ENCODE assay signal across 13 cellular contexts in the genomic region with DNA sequence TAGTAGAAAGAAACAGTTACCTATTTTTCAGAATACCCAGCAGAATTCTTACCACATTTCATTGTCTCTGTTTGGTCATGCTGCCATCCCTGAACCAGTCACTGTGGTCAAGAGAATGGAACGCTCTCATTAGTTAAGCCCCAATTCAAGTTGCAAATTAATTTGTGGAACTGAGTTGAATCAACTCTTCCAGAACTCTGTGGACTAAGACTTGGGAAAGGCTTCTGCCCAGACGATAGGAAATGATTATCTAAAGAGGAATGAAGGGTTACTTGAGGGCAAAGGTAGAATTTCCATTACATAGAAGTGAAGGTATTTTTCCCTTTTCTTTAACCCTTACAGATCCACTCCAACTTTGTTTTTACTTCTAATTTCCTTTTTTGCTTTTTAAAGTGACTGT.
DNase-seq lines count a peak whose midpoint lies in the region; ATAC-seq and TF ChIP-seq lines count a peak whose summit lies in the region.
"Had no signal": no experiment of that assay in that cellular context is flagged by ENCODE, and none has a peak within 500 bp of the region (broad histone marks: within the 10 kb centered on the region; RNA-seq: fewer than 3 reads in every experiment).

No MANE protein-coding gene starts in this region.

- no peak for ATAC-seq in HG03520 (IDR thresholded peaks at IDR 0.05; ENCODE audit: unreplicated experiment)
- ATAC-seq: activated naive CD4-positive, alpha-beta T cell treated with anti-CD3 and anti-CD28 coated beads, Interleukin-2, amount 50 U/mL, for 72 hours had no signal

- TF ChIP-seq CTCF in fibroblast of mammary gland (conservative IDR thresholded peaks at IDR 0.05; ENCODE audit: control insufficient read depth, insufficient read depth, low read depth, low read length) = no peak
- no peak for TF ChIP-seq CTCF in retinal pigment epithelial cell (conservative IDR thresholded peaks at IDR 0.05; ENCODE audit: low read depth, low read length)

- peaks cover 12% of the 10 kb centered on the region; the same call in 1 of the 2 replicates for H3K4me1 ChIP-seq in SJSA1 (replicated peaks)
- H3K4me1 ChIP-seq: left ventricle myocardium inferior had no signal

- DNase-seq in GM04504 (ENCODE audit: low read depth) (peak; percentile 24), SJSA1 (ENCODE audit: low read depth in 1 of 2, low spot score in 2 of 2) (no peak), fibroblast of mammary gland (ENCODE audit: low read depth) (peak; percentile 23), retinal pigment epithelial cell (ENCODE audit: low read depth) (peak; percentile 28), NCI-H526 (lab: John Stamatoyannopoulos, UW) (no peak), cortex of kidney (lab: John Stamatoyannopoulos, UW) (no peak)
- DNase-seq: activated CD8-positive, alpha-beta memory T cell treated with anti-CD3 and anti-CD28 coated beads, Interleukin-2, amount 50 U/mL, for 48 hours; Karpas-422; left ventricle myocardium inferior; NCI-H2029; NK-92 treated with Interleukin-12 subunit alpha and Interleukin-12 subunit beta, amount 100 ng/mL, for 24 hours had no signal

- no peaks in the 10 kb centered on the region for H3K27me3 ChIP-seq in SJSA1 (replicated peaks)

- no peaks in the 10 kb centered on the region for H3K36me3 ChIP-seq in SJSA1

- H3K27ac ChIP-seq in SJSA1 = peak overlapping the region; percentile 42; the same call in 1 of the 2 replicates
- H3K27ac ChIP-seq: left ventricle myocardium inferior had no signal

- H3K4me3 ChIP-seq in SJSA1 (no peak overlapping the region), fibroblast of mammary gland (ENCODE audit: control insufficient read depth, low read depth, low read length) (no peak overlapping the region), retinal pigment epithelial cell (ENCODE audit: low read length) (no peak overlapping the region)
- H3K4me3 ChIP-seq: left ventricle myocardium inferior had no signal

- H3K9me3 ChIP-seq in SJSA1 (replicated peaks) = no peaks in the 10 kb centered on the region

Comparison
In these comparisons a context has a peak if more than half of its experiments do, and no peak if none do; other contexts are left out.
1. DNase-seq: peak in GM04504 (single experiment), fibroblast of mammary gland (single experiment) and retinal pigment epithelial cell (single experiment); none in SJSA1 (0 of 2), NCI-H526 (0 of 2) and cortex of kidney (single experiment).